Comparison of ENCODE assay signal across 10 cellular contexts in the genomic region with DNA sequence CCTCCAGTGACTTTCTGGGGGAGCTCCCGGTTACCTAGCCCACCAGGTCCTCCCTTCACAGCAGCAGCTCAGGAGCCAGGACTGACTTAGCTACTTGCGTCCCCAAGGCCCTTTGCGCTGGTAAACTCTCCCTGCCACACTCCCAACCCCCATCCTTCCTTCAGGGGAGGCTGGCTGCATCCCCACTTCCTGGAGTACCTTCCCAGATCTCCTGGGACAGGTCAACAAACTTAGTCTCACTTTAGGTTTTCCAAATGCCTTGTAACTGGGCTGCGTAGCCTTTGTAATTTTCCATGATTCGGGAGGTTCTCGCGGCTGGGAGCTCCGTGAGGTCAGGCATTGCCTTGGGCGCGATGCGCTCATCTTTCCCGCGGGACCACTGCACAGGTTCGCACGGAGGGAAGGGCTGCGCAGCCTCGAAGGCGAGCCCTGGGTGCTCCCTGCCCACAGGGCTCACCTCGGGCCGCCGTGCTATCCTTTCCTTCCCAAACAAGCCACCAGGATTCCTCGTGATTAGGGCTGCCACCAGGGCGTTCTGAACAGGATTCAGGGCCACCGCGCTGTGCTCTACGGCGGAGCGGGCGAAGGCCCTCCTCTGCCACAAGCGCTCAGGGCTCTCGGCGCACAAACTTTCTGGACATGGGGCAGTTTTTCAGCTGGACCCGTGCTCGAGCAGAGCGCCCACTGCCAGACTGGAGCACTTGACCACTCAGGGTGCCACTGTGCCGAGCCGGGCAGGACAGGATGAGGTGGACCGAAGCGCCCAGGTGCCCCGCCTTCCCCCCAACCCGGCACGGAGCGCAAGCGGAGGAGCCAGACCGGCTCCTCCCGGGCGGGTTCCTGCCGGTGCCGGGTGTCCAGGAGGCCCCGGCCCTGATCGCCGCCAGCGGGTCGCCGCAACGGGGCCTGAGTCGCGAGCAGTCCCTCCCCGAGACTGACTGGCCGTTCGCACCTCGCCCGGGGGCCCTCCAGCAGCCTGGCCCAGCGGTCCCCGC. TPM values are rescaled to one million over a fixed set of nuclear protein-coding genes. Genes with fewer than 3 reads are reported as not detected.
DNase-seq lines count a peak whose midpoint lies in the region; ATAC-seq and TF ChIP-seq lines count a peak whose summit lies in the region.
"Had no signal": no experiment of that assay in that cellular context is flagged by ENCODE, and none has a peak within 500 bp of the region (broad histone marks: within the 10 kb centered on the region; RNA-seq: fewer than 3 reads in every experiment).

No MANE protein-coding gene starts in this region.

- intact Hi-C loops in Right ventricle myocardium superior (cut with DNase I) (no loop called here), upper lobe of right lung (cut with DNase I) (no loop called here)

- ATAC-seq in Right ventricle myocardium superior (ENCODE audit: poor library complexity) (no peak), upper lobe of right lung (peak; percentile 57), GM19035 (IDR thresholded peaks at IDR 0.05; ENCODE audit: unreplicated experiment) (no peak)
- ATAC-seq: GM12878 had no signal

- H3K27ac ChIP-seq in cardiac muscle cell (no peak overlapping the region), mesodermal cell (ENCODE audit: low read depth, low read length, severe bottlenecking) (no peak overlapping the region), upper lobe of right lung (peak overlapping the region; percentile 80)

- CTCF ChIA-PET in GM10248 (lab: Yijun Ruan, JAX): no interaction called here

- peak overlapping the region; percentile 35 for H3K4me3 ChIP-seq in cardiac muscle cell
- H3K4me3 ChIP-seq in epithelial cell of esophagus (ENCODE audit: low read length): peak overlapping the region; percentile 24
- H3K4me3 ChIP-seq in mesodermal cell (ENCODE audit: extremely low read depth, insufficient read depth, low read length, poor library complexity, severe bottlenecking): peak overlapping the region; percentile 23
- peak overlapping the region; percentile 52 for H3K4me3 ChIP-seq in upper lobe of right lung
- H3K4me3 ChIP-seq: GM12878 had no signal

- POLR2A ChIA-PET in GM10248 (lab: Yijun Ruan, JAX): no interaction called here

- H3K36me3 ChIP-seq in cardiac muscle cell (no peaks in the 10 kb centered on the region), mesodermal cell (ENCODE audit: control insufficient read depth, insufficient read depth, low read length) (no peaks in the 10 kb centered on the region), upper lobe of right lung (no peaks in the 10 kb centered on the region)

- TF ChIP-seq CTCF in cardiac muscle cell (IDR thresholded peaks at IDR 0.05; ENCODE audit: low read depth, low read length) (no peak), epithelial cell of esophagus (IDR thresholded peaks at IDR 0.05; ENCODE audit: insufficient read depth, low read depth, low read length, missing control alignments) (no peak), upper lobe of right lung (IDR thresholded peaks at IDR 0.05) (no peak), GM10248 (IDR thresholded peaks at IDR 0.05; ENCODE audit: control extremely low read depth, extremely low read depth, low read depth, missing control alignments) (no peak)

- H3K27me3 ChIP-seq in cardiac muscle cell (peaks cover 87% of the 10 kb centered on the region), upper lobe of right lung (peaks cover 49% of the 10 kb centered on the region)

- WGBS in mesodermal cell (ENCODE audit: insufficient coverage in 2 of 2), 2 experiments: 3% methylated on average over 56 to 61 of the region's 65 CpGs

- H3K9me3 ChIP-seq in cardiac muscle cell (ENCODE audit: low read depth): no peaks in the 10 kb centered on the region
- no peaks in the 10 kb centered on the region for H3K9me3 ChIP-seq in mesodermal cell (ENCODE audit: control insufficient read depth, low read length)
- no peaks in the 10 kb centered on the region for H3K9me3 ChIP-seq in upper lobe of right lung

- H3K4me1 ChIP-seq in cardiac muscle cell (ENCODE audit: low read depth) (no peaks in the 10 kb centered on the region), mesodermal cell (ENCODE audit: control insufficient read depth, insufficient read depth, low read length, poor library complexity, severe bottlenecking) (no peaks in the 10 kb centered on the region), upper lobe of right lung (peaks cover 6% of the 10 kb centered on the region)

- DNase-seq in cardiac muscle cell (ENCODE audit: low read depth in 1 of 2, low spot score in 1 of 2) (peak in 1 of 2 donors; percentile 27), Right ventricle myocardium superior (no peak), epithelial cell of esophagus (ENCODE audit: low read depth) (peak; percentile 34), upper lobe of right lung (peak; percentile 83), medulla oblongata (ENCODE audit: extremely low spot score) (no peak), GM10248 (ENCODE audit: extremely low spot score) (no peak)

RNA-seq across cellular contexts. Expression of a gene that starts 1.1 kb away (rescaled TPM):
- not detected in 2 replicates for total RNA-seq in cardiac muscle cell
- polyA plus RNA-seq in cardiac muscle cell: not detected in 2 replicates
- total RNA-seq in Right ventricle myocardium superior: not detected
- polyA plus RNA-seq in mesodermal cell (2013, experiment 1 of 2): not detected
- 0.20 TPM for polyA plus RNA-seq in mesodermal cell (2013, experiment 2 of 2)
- 83.6 TPM for total RNA-seq in upper lobe of right lung
- total RNA-seq: mononuclear cell had no signal

Comparison
In these comparisons a context has a peak if more than half of its experiments do, and no peak if none do; other contexts are left out.
1. DNase-seq: peak in epithelial cell of esophagus (single experiment) and upper lobe of right lung (single experiment); none in Right ventricle myocardium superior (single experiment), medulla oblongata (single experiment) and GM10248 (single experiment).
2. RNA of a gene that starts 1.1 kb away (total RNA-seq): 83.6 TPM in upper lobe of right lung (single experiment); not detected in Right ventricle myocardium superior (single experiment) and not detected in cardiac muscle cell; every median in the first group is over 10 times any median in the second.
3. Peak in every context shown above with its lines, with median percentiles within 50 percentile points of each other: H3K4me3 ChIP-seq.